Comparison of ENCODE assay signal across 21 cellular contexts in genomic region chr1:145806844-145807243, GRCh38. TPM values are rescaled to one million over a fixed set of nuclear protein-coding genes. Genes with fewer than 3 reads are reported as not detected.
DNase-seq lines count a peak whose midpoint lies in the region; ATAC-seq and TF ChIP-seq lines count a peak whose summit lies in the region.
"Had no signal": no experiment of that assay in that cellular context is flagged by ENCODE, and none has a peak within 500 bp of the region (broad histone marks: within the 10 kb centered on the region; RNA-seq: fewer than 3 reads in every experiment).

No MANE protein-coding gene starts in this region.

- H3K4me1 Mint-ChIP-seq in activated CD4-positive, alpha-beta T cell treated with anti-CD3 and anti-CD28 coated beads, Interleukin-2, amount 10 ng/mL, durations not matched to agents 24 days and 14 days: peaks cover 12% of the 10 kb centered on the region

- no peaks in the 10 kb centered on the region for H3K9me2 ChIP-seq in PC-3 (replicated peaks; ENCODE audit: low read length)

- no peaks in the 10 kb centered on the region for H3K27me3 Mint-ChIP-seq in activated CD4-positive, alpha-beta T cell treated with anti-CD3 and anti-CD28 coated beads, Interleukin-2, amount 10 ng/mL, durations not matched to agents 24 days and 14 days
- H3K27me3 Mint-ChIP-seq: CD4-positive, alpha-beta T cell; CD8-positive, alpha-beta memory T cell had no signal

- no peak overlapping the region for H3K27ac Mint-ChIP-seq in activated CD4-positive, alpha-beta T cell treated with anti-CD3 and anti-CD28 coated beads, Interleukin-2, amount 10 ng/mL, durations not matched to agents 24 days and 14 days
- H3K27ac Mint-ChIP-seq: CD4-positive, alpha-beta T cell; CD8-positive, alpha-beta memory T cell; GM23338 had no signal

- no peak overlapping the region for H2AFZ ChIP-seq in PC-3 (ENCODE audit: low read length)
- H2AFZ ChIP-seq: GM23338 had no signal

- BruUV-seq in PC-3 (replicated peaks; lab: Mats Ljungman, UMichigan): no TSS peak

- WGBS in psoas muscle, 3 donors: 91 to 97% (median 92%) methylated on average over 7 of the region's 7 CpGs

- TF ChIP-seq RAD21 in Ishikawa (IDR thresholded peaks at IDR 0.05; ENCODE audit: low read depth): no peak

- H3K27me3 ChIP-seq in psoas muscle (ENCODE audit: insufficient read depth in 3 of 3, low read length in 2 of 3) (no peaks in the 10 kb centered on the region), PC-3 (ENCODE audit: low read length) (no peaks in the 10 kb centered on the region)
- H3K27me3 ChIP-seq: BE2C; BLaER1 treated with 17β-estradiol and CSF1 and Interleukin-3, amounts not matched to agents 10 nM and 100 nM had no signal

- H3K4me3 Mint-ChIP-seq in activated CD4-positive, alpha-beta T cell treated with anti-CD3 and anti-CD28 coated beads, Interleukin-2, amount 10 ng/mL, durations not matched to agents 24 days and 14 days: no peak overlapping the region
- H3K4me3 Mint-ChIP-seq: CD14-positive monocyte; CD4-positive, alpha-beta T cell; GM23338 had no signal

- TF ChIP-seq CTCF in psoas muscle (IDR thresholded peaks at IDR 0.05) (no peak), PC-3 (conservative IDR thresholded peaks at IDR 0.05; ENCODE audit: low read depth, low read length) (no peak)

- H3K4me2 ChIP-seq in PC-3 (ENCODE audit: low read length): no peak overlapping the region
- H3K4me2 ChIP-seq: BLaER1 treated with 17β-estradiol and CSF1 and Interleukin-3, amounts not matched to agents 10 nM and 100 nM; GM23338 had no signal

- CTCF ChIA-PET in PC-3 (lab: Charles Lee): no interaction called here

- peak overlapping the region; percentile 83 for H3K27ac ChIP-seq in psoas muscle
- no peak overlapping the region for H3K27ac ChIP-seq in PC-3 (ENCODE audit: low read length)
- H3K27ac ChIP-seq: 22Rv1; BLaER1 treated with 17β-estradiol and CSF1 and Interleukin-3, amounts not matched to agents 10 nM and 100 nM had no signal

- POLR2A ChIA-PET in PC-3 (lab: Charles Lee; ENCODE audit: unreplicated experiment): no interaction called here

- ATAC-seq in psoas muscle: no peak
- ATAC-seq in PC-3: no peak
- ATAC-seq in GM21529 (IDR thresholded peaks at IDR 0.05; ENCODE audit: unreplicated experiment): no peak
- ATAC-seq: GM12878 had no signal

- DNase-seq in activated CD4-positive, alpha-beta T cell treated with anti-CD3 and anti-CD28 coated beads, Interleukin-2, amount 10 ng/mL, durations not matched to agents 24 days and 14 days: peak; percentile 20
- DNase-seq in activated CD4-positive, alpha-beta T cell treated with anti-CD3 and anti-CD28 coated beads, Interleukin-2, amount 50 U/mL, for 48 hours: no peak
- DNase-seq in psoas muscle (no peak), PC-3 (no peak)
- DNase-seq: ACHN; AML-193; BE2C; CD4-positive, alpha-beta T cell; CD8-positive, alpha-beta memory T cell; DMS 273 treated with DMSO at 0.1 percent for 48 hours; DMS79; EL; GDM1 had no signal

- H3K9ac ChIP-seq in PC-3 (ENCODE audit: low read length): no peak overlapping the region
- H3K9ac ChIP-seq: BLaER1 treated with 17β-estradiol and CSF1 and Interleukin-3, amounts not matched to agents 10 nM and 100 nM had no signal

- intact Hi-C loops in activated CD4-positive, alpha-beta T cell treated with anti-CD3 and anti-CD28 coated beads, Interleukin-2, amount 10 ng/mL, durations not matched to agents 24 days and 14 days (cut with micrococcal nuclease): no loop called here
- intact Hi-C loops in psoas muscle (cut with DNase I): no loop called here
- intact Hi-C loops in PC-3 (cut with micrococcal nuclease): loop anchor here (10.0 kb wide), 1 partner anchor 52 kb away; no protein-coding TSS in a partner anchor

- no peak overlapping the region for H3K4me3 ChIP-seq in psoas muscle
- no peak overlapping the region for H3K4me3 ChIP-seq in PC-3 (ENCODE audit: low read length)
- H3K4me3 ChIP-seq: BLaER1 treated with 17β-estradiol and CSF1 and Interleukin-3, amounts not matched to agents 10 nM and 100 nM; GM12878; GM23338; HAP-1 had no signal

- peaks cover 11% of the 10 kb centered on the region for H3K36me3 Mint-ChIP-seq in activated CD4-positive, alpha-beta T cell treated with anti-CD3 and anti-CD28 coated beads, Interleukin-2, amount 10 ng/mL, durations not matched to agents 24 days and 14 days (ENCODE audit: low read depth)

- H3K4me1 ChIP-seq in psoas muscle: peaks cover 66% of the 10 kb centered on the region
- peaks cover 24% of the 10 kb centered on the region for H3K4me1 ChIP-seq in PC-3 (ENCODE audit: insufficient read depth, low read length)
- H3K4me1 ChIP-seq: BE2C had no signal

- H3F3A ChIP-seq in PC-3 (ENCODE audit: low read length, unreplicated experiment): no peaks in the 10 kb centered on the region

- H3K9me3 ChIP-seq in psoas muscle (no peaks in the 10 kb centered on the region), PC-3 (ENCODE audit: low read length) (no peaks in the 10 kb centered on the region)
- H3K9me3 ChIP-seq: BE2C; BLaER1 treated with 17β-estradiol and CSF1 and Interleukin-3, amounts not matched to agents 10 nM and 100 nM; HAP-1 had no signal

- no peaks in the 10 kb centered on the region for H4K20me1 ChIP-seq in PC-3 (ENCODE audit: low read length)

- TF ChIP-seq EP300 in Ishikawa (IDR thresholded peaks at IDR 0.05; ENCODE audit: borderline replicate concordance): no peak

- peaks cover 66% of the 10 kb centered on the region for H3K79me2 ChIP-seq in PC-3 (ENCODE audit: low read length)

- H3K9me3 Mint-ChIP-seq in activated CD4-positive, alpha-beta T cell treated with anti-CD3 and anti-CD28 coated beads, Interleukin-2, amount 10 ng/mL, durations not matched to agents 24 days and 14 days: no peaks in the 10 kb centered on the region
- H3K9me3 Mint-ChIP-seq: CD14-positive monocyte; CD4-positive, alpha-beta T cell; CD8-positive, alpha-beta memory T cell; GM23338 had no signal

- no peaks in the 10 kb centered on the region for H3K36me3 ChIP-seq in psoas muscle (ENCODE audit: insufficient read depth in 1 of 2, low read depth in 1 of 2)
- H3K36me3 ChIP-seq in PC-3 (ENCODE audit: low read depth, low read length): no peaks in the 10 kb centered on the region
- H3K36me3 ChIP-seq: BE2C, HAP-1 had no signal

TF ChIP-seq in Ishikawa, 13 proteins besides CTCF, POLR2A, EP300 and RAD21:
- TF ChIP-seq TAF1 (IDR thresholded peaks at IDR 0.05; ENCODE audit: low read depth) (no peak), TCF12 (IDR thresholded peaks at IDR 0.05; ENCODE audit: low read depth) (no peak), CREB1 (IDR thresholded peaks at IDR 0.05; ENCODE audit: low read depth) (no peak), MAX (IDR thresholded peaks at IDR 0.05) (no peak), YY1 (IDR thresholded peaks at IDR 0.05; ENCODE audit: low read depth) (no peak)
- TF ChIP-seq, protein P1, sequence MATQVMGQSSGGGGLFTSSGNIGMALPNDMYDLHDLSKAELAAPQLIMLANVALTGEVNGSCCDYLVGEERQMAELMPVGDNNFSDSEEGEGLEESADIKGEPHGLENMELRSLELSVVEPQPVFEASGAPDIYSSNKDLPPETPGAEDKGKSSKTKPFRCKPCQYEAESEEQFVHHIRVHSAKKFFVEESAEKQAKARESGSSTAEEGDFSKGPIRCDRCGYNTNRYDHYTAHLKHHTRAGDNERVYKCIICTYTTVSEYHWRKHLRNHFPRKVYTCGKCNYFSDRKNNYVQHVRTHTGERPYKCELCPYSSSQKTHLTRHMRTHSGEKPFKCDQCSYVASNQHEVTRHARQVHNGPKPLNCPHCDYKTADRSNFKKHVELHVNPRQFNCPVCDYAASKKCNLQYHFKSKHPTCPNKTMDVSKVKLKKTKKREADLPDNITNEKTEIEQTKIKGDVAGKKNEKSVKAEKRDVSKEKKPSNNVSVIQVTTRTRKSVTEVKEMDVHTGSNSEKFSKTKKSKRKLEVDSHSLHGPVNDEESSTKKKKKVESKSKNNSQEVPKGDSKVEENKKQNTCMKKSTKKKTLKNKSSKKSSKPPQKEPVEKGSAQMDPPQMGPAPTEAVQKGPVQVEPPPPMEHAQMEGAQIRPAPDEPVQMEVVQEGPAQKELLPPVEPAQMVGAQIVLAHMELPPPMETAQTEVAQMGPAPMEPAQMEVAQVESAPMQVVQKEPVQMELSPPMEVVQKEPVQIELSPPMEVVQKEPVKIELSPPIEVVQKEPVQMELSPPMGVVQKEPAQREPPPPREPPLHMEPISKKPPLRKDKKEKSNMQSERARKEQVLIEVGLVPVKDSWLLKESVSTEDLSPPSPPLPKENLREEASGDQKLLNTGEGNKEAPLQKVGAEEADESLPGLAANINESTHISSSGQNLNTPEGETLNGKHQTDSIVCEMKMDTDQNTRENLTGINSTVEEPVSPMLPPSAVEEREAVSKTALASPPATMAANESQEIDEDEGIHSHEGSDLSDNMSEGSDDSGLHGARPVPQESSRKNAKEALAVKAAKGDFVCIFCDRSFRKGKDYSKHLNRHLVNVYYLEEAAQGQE (IDR thresholded peaks at IDR 0.05; ENCODE audit: low read depth): peak; percentile 54; the same call in 1 of the 2 replicates

RNA-seq across cellular contexts. Expression of gene RNF115, which starts 17.1 kb away (rescaled TPM):
- total RNA-seq in activated CD4-positive, alpha-beta T cell treated with anti-CD3 and anti-CD28 coated beads, Interleukin-2, amount 10 ng/mL, durations not matched to agents 24 days and 14 days: 14.1 and 15.5 TPM in 2 replicates
- total RNA-seq in psoas muscle (10 to 100 TPM; 44.5 to 81.6 (median 62.8) TPM), PC-3 (2014; rRNA removed) (15.2 and 15.9 TPM in 2 replicates)
- 10 to 100 TPM in 2 of 3 donors, 1 to 10 TPM in 1; 3.2 to 52.6 (median 24.9) TPM for polyA plus RNA-seq in psoas muscle

RNA-seq across cellular contexts. Expression of gene POLR3C, which starts 17.2 kb away (rescaled TPM):
- total RNA-seq in activated CD4-positive, alpha-beta T cell treated with anti-CD3 and anti-CD28 coated beads, Interleukin-2, amount 10 ng/mL, durations not matched to agents 24 days and 14 days: 35.0 and 39.0 TPM in 2 replicates
- 10 to 100 TPM; 13.2 to 21.8 (median 18.9) TPM for total RNA-seq in psoas muscle
- 10 to 100 TPM in 1 of 3 donors, 1 to 10 TPM in 2; 8.6 to 16.8 (median 9.9) TPM for polyA plus RNA-seq in psoas muscle
- 35.8 and 41.5 TPM in 2 replicates for total RNA-seq in PC-3 (2014; rRNA removed)

RNA-seq across cellular contexts. Expression of gene NUDT17, which starts 38.6 kb away (rescaled TPM):
- 2.5 and 3.4 TPM in 2 replicates for total RNA-seq in activated CD4-positive, alpha-beta T cell treated with anti-CD3 and anti-CD28 coated beads, Interleukin-2, amount 10 ng/mL, durations not matched to agents 24 days and 14 days
- total RNA-seq in psoas muscle (1 to 10 TPM; 1.4 to 2.9 (median 1.7) TPM), PC-3 (2014; rRNA removed) (2.4 and 3.0 TPM in 2 replicates)
- 1 to 10 TPM; 1.6 to 2.7 (median 1.9) TPM for polyA plus RNA-seq in psoas muscle

RNA-seq across cellular contexts. Expression of gene PIAS3, which starts 52.0 kb away (rescaled TPM):
- 19.1 and 20.2 TPM in 2 replicates for total RNA-seq in activated CD4-positive, alpha-beta T cell treated with anti-CD3 and anti-CD28 coated beads, Interleukin-2, amount 10 ng/mL, durations not matched to agents 24 days and 14 days
- total RNA-seq in psoas muscle: 10 to 100 TPM in 3 of 4 donors, 1 to 10 TPM in 1; 9.7 to 18.2 (median 15.3) TPM
- polyA plus RNA-seq in psoas muscle: 10 to 100 TPM; 14.4 to 26.2 (median 19.1) TPM
- total RNA-seq in PC-3 (2014; rRNA removed): 25.2 and 27.2 TPM in 2 replicates
